Comparison of ENCODE assay signal across 9 cellular contexts in genomic region chr10:60883187-60883586, GRCh38.
DNase-seq lines count a peak whose midpoint lies in the region; ATAC-seq, FAIRE-seq and TF ChIP-seq lines count a peak whose summit lies in the region.
"Had no signal": no experiment of that assay in that cellular context is flagged by ENCODE, and none has a peak within 500 bp of the region (broad histone marks: within the 10 kb centered on the region; RNA-seq: fewer than 3 reads in every experiment).

No MANE protein-coding gene starts in this region.

- no peak overlapping the region for H3K4me2 ChIP-seq in astrocyte (ENCODE audit: low read length)

- TF ChIP-seq CTCF in astrocyte (IDR thresholded peaks at IDR 0.05; ENCODE audit: insufficient read depth, low read depth, low read length) (peak; percentile 51), left lung (IDR thresholded peaks at IDR 0.05) (peak; percentile 31 to 35)

- H3K27me3 ChIP-seq in astrocyte (ENCODE audit: insufficient read depth, low read length) (no peaks in the 10 kb centered on the region), left lung (no peaks in the 10 kb centered on the region)

- H3K4me1 ChIP-seq in astrocyte (ENCODE audit: insufficient read depth, low read length) (no peaks in the 10 kb centered on the region), left lung (no peaks in the 10 kb centered on the region)

- intact Hi-C loops in activated naive CD4-positive, alpha-beta T cell treated with anti-CD3 and anti-CD28 coated beads for 36 hours (cut with micrococcal nuclease): no loop called here
- intact Hi-C loops in left lung (cut with DNase I): no loop called here

- H3K4me1 Mint-ChIP-seq in activated naive CD4-positive, alpha-beta T cell treated with anti-CD3 and anti-CD28 coated beads for 36 hours (ENCODE audit: low read depth): no peaks in the 10 kb centered on the region
- H3K4me1 Mint-ChIP-seq in activated naive CD4-positive, alpha-beta T cell treated with anti-CD3 and anti-CD28 coated beads, Interleukin-2, amount 10 ng/mL, durations not matched to agents 7 days and 5 days: no peaks in the 10 kb centered on the region
- peaks cover 3% of the 10 kb centered on the region for H3K4me1 Mint-ChIP-seq in astrocyte (ENCODE audit: low read depth, unreplicated experiment)

- no peaks in the 10 kb centered on the region for H3K79me2 ChIP-seq in astrocyte (ENCODE audit: insufficient read depth, low read length)

- peak; percentile 6 for DNase-seq in activated naive CD4-positive, alpha-beta T cell treated with anti-CD3 and anti-CD28 coated beads for 36 hours
- no peak for DNase-seq in activated naive CD4-positive, alpha-beta T cell treated with anti-CD3 and anti-CD28 coated beads, Interleukin-2, amount 10 ng/mL, durations not matched to agents 7 days and 5 days
- peak; percentile 10 for DNase-seq in astrocyte (ENCODE audit: low read depth)
- no peak for DNase-seq in left lung
- DNase-seq in ureter (ENCODE audit: low spot score): no peak
- no peak for DNase-seq in activated T-cell treated with anti-CD3 and anti-CD28 coated beads, Interleukin-2, amount 50 U/mL, for 1 hour

- no peak overlapping the region for H3K4me3 Mint-ChIP-seq in activated naive CD4-positive, alpha-beta T cell treated with anti-CD3 and anti-CD28 coated beads for 36 hours
- no peak overlapping the region for H3K4me3 Mint-ChIP-seq in activated naive CD4-positive, alpha-beta T cell treated with anti-CD3 and anti-CD28 coated beads, Interleukin-2, amount 10 ng/mL, durations not matched to agents 7 days and 5 days
- H3K4me3 Mint-ChIP-seq in astrocyte (ENCODE audit: unreplicated experiment): no peak overlapping the region

- H3K27ac ChIP-seq in astrocyte (ENCODE audit: low read depth, low read length) (no peak overlapping the region), left lung (no peak overlapping the region)

- no peaks in the 10 kb centered on the region for H3K9me3 Mint-ChIP-seq in activated naive CD4-positive, alpha-beta T cell treated with anti-CD3 and anti-CD28 coated beads for 36 hours
- H3K9me3 Mint-ChIP-seq in activated naive CD4-positive, alpha-beta T cell treated with anti-CD3 and anti-CD28 coated beads, Interleukin-2, amount 10 ng/mL, durations not matched to agents 7 days and 5 days: no peaks in the 10 kb centered on the region
- H3K9me3 Mint-ChIP-seq in astrocyte (ENCODE audit: unreplicated experiment): no peaks in the 10 kb centered on the region

- no peak overlapping the region for H3K9ac ChIP-seq in astrocyte (ENCODE audit: low read length)

- no peaks in the 10 kb centered on the region for H3K36me3 Mint-ChIP-seq in activated naive CD4-positive, alpha-beta T cell treated with anti-CD3 and anti-CD28 coated beads for 36 hours (ENCODE audit: low read depth)
- H3K36me3 Mint-ChIP-seq in activated naive CD4-positive, alpha-beta T cell treated with anti-CD3 and anti-CD28 coated beads, Interleukin-2, amount 10 ng/mL, durations not matched to agents 7 days and 5 days: no peaks in the 10 kb centered on the region
- peaks cover 41% of the 10 kb centered on the region for H3K36me3 Mint-ChIP-seq in astrocyte (ENCODE audit: low read depth, unreplicated experiment)

- H3K36me3 ChIP-seq in astrocyte (ENCODE audit: insufficient read depth, low read length) (peaks cover 5% of the 10 kb centered on the region), left lung (peaks cover 0 to 3% of the 10 kb centered on the region in 2 donors)

- no peaks in the 10 kb centered on the region for H4K20me1 ChIP-seq in astrocyte (ENCODE audit: insufficient read depth, low read length)

- ATAC-seq in HG03378 (IDR thresholded peaks at IDR 0.05; ENCODE audit: unreplicated experiment) (peak; percentile 61), left lung (peak; percentile 81), GM21381 (IDR thresholded peaks at IDR 0.05; ENCODE audit: unreplicated experiment) (no peak)

- no peak overlapping the region for H3K27ac Mint-ChIP-seq in activated naive CD4-positive, alpha-beta T cell treated with anti-CD3 and anti-CD28 coated beads for 36 hours
- no peak overlapping the region for H3K27ac Mint-ChIP-seq in activated naive CD4-positive, alpha-beta T cell treated with anti-CD3 and anti-CD28 coated beads, Interleukin-2, amount 10 ng/mL, durations not matched to agents 7 days and 5 days
- H3K27ac Mint-ChIP-seq in astrocyte (ENCODE audit: unreplicated experiment): no peak overlapping the region

- CTCF ChIA-PET in activated naive CD4-positive, alpha-beta T cell treated with anti-CD3 and anti-CD28 coated beads for 36 hours (lab: Charles Lee): interaction anchor here (0.5 to 1.4 kb wide), 3 partner anchors 11 to 83 kb away, joined by 4 to 6 read pairs (median 5); no protein-coding TSS in a partner anchor
- CTCF ChIA-PET in activated naive CD4-positive, alpha-beta T cell treated with anti-CD3 and anti-CD28 coated beads, Interleukin-2, amount 10 ng/mL, durations not matched to agents 7 days and 5 days (lab: Charles Lee): interaction anchor here (0.7 to 1.0 kb wide), 2 partner anchors 78 to 80 kb away, joined by 3 to 5 read pairs; no protein-coding TSS in a partner anchor

- H2AFZ ChIP-seq in astrocyte (ENCODE audit: low read depth, low read length): no peak overlapping the region

- no peak for FAIRE-seq in astrocyte (lab: Jason Lieb, UNC)
- FAIRE-seq: G401.6 had no signal

- H3K9me3 ChIP-seq in astrocyte (ENCODE audit: insufficient read depth, low read depth, low read length) (no peaks in the 10 kb centered on the region), left lung (no peaks in the 10 kb centered on the region)

- H3K4me3 ChIP-seq in astrocyte (ENCODE audit: insufficient read depth, low read depth, low read length) (no peak overlapping the region), left lung (no peak overlapping the region)

- no peaks in the 10 kb centered on the region for H3K27me3 Mint-ChIP-seq in activated naive CD4-positive, alpha-beta T cell treated with anti-CD3 and anti-CD28 coated beads for 36 hours (ENCODE audit: low read depth)
- H3K27me3 Mint-ChIP-seq in activated naive CD4-positive, alpha-beta T cell treated with anti-CD3 and anti-CD28 coated beads, Interleukin-2, amount 10 ng/mL, durations not matched to agents 7 days and 5 days: no peaks in the 10 kb centered on the region
- H3K27me3 Mint-ChIP-seq in astrocyte (ENCODE audit: low read depth, unreplicated experiment): no peaks in the 10 kb centered on the region

Comparison
In these comparisons a context has a peak if more than half of its experiments do, and no peak if none do; other contexts are left out.
1. DNase-seq: peak in activated naive CD4-positive, alpha-beta T cell treated with anti-CD3 and anti-CD28 coated beads for 36 hours (single experiment) and astrocyte (single experiment); none in activated naive CD4-positive, alpha-beta T cell treated with anti-CD3 and anti-CD28 coated beads, Interleukin-2, amount 10 ng/mL, durations not matched to agents 7 days and 5 days (single experiment), left lung (0 of 2), ureter (single experiment) and activated T-cell treated with anti-CD3 and anti-CD28 coated beads, Interleukin-2, amount 50 U/mL, for 1 hour (single experiment).